ENCODE assay signal across 20 cellular contexts in the genomic region with DNA sequence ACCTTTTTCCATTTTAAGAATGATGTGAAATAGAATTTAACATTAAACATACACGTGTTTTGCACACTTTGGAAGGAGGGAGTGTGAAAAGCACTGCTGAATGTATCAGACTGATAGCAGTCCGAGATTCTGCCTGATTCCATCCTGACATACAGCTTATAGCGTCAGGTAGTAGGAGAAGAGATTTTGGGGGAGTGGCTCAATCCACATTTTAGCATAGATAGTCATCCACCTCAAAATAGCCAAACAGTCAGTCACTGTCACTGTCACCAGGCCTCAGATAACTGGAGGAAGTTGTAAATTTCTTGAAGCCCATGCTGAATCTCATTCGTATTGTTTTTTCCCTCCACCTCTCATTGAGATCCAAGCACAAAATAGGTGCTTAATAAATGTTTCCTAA.
"Had no signal": no experiment of that assay in that cellular context is flagged by ENCODE, and none has a peak within 500 bp of the region (broad histone marks: within the 10 kb centered on the region; RNA-seq: fewer than 3 reads in every experiment).

No MANE protein-coding gene starts in this region.

- H3K4me3 ChIP-seq: MG63 had no signal

- H3K9me3 ChIP-seq: MG63, SK-N-SH had no signal

- H3K4me2 ChIP-seq: SK-N-SH had no signal

- H3K27me3 ChIP-seq: MG63 had no signal

- DNase-seq: IMR-90, Karpas-422, KG1, MG63, NCI-H1092 treated with DMSO at 0.1 percent for 48 hours, NCI-H1417, NCI-H1436 treated with DMSO at 0.1 percent for 48 hours, NCI-H1694, NCI-H187 treated with DMSO at 0.1 percent for 48 hours, NCI-H2029 treated with DMSO at 0.1 percent for 48 hours, NCI-H2227 treated with DMSO at 0.1 percent for 48 hours, NCI-H524 treated with DMSO at 0.1 percent for 48 hours, NCI-H69, NCI-H774, SHP77, SK-N-SH, SW 1271 had no signal

- H3K27ac ChIP-seq: RWPE1 had no signal

- H3K36me3 ChIP-seq: MG63 had no signal

- ATAC-seq: HepG2, Panc1 had no signal
